In the genomic region with DNA sequence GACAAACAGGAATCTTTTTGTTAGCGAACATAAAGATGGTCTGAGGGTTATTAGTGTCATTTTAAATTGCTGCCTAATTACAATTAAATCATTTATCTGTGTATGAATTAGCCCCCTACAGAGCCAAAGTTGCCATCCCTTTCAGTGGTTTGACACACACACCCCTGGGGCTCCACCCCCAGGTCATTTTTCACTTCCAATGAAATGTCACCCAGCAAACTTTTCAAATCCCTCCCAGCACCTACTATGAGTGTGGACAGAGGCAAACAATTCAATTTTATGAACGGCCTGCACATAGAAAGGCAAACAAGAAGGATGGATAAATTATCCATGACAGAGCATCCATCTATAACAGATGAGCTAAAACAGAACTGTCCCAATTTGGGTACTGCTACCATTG, we compare ENCODE assay signal across 13 cellular contexts. TPM values are rescaled to one million over a fixed set of nuclear protein-coding genes. Genes with fewer than 3 reads are reported as not detected.
A peak's percentile ranks its signal among the peaks of the same experiment; 100 is the strongest.
DNase-seq lines count a peak whose midpoint lies in the region; ATAC-seq, FAIRE-seq and TF ChIP-seq lines count a peak whose summit lies in the region.
"Had no signal": no experiment of that assay in that cellular context is flagged by ENCODE, and none has a peak within 500 bp of the region (broad histone marks: within the 10 kb centered on the region; RNA-seq: fewer than 3 reads in every experiment).

No MANE protein-coding gene starts in this region.

- DNase-seq in HepG2 (ENCODE audit: low spot score) = no peak
- DNase-seq in right lobe of liver = no peak
- DNase-seq in WTC11 (ENCODE audit: low spot score) = no peak
- DNase-seq in aorta = no peak
- DNase-seq in SIG-M5 (lab: John Stamatoyannopoulos, UW) = no peak
- DNase-seq in activated CD4-positive, alpha-beta T cell treated with anti-CD3 and anti-CD28 coated beads for 36 hours = no peak
- DNase-seq: activated CD8-positive, alpha-beta memory T cell treated with anti-CD3 and anti-CD28 coated beads, Interleukin-2, amount 50 U/mL, for 4 hours; effector memory CD8-positive, alpha-beta T cell; mucosa of descending colon; NCI-H2107; PC-9 had no signal

- CTCF ChIA-PET in HepG2 (lab: Yijun Ruan, JAX; ENCODE audit: low intra/inter-chr PET ratio, low total read pairs) (no interaction called here), WTC11 (lab: Charles Lee) (no interaction called here)
- CTCF ChIA-PET in activated CD4-positive, alpha-beta T cell treated with anti-CD3 and anti-CD28 coated beads for 36 hours (lab: Charles Lee) = interaction anchor here (0.6 kb wide), 1 partner anchor 13 kb away, joined by 3 read pairs; no protein-coding TSS in a partner anchor

- POLR2A ChIA-PET in HepG2 (lab: Yijun Ruan, JAX) = no interaction called here
- POLR2A ChIA-PET in WTC11 (lab: Charles Lee) = interaction anchor here (0.9 to 3.2 kb wide), 2 partner anchors 20 to 69 kb away, joined by 3 to 25 read pairs; no protein-coding TSS in a partner anchor
- POLR2A ChIA-PET in activated CD4-positive, alpha-beta T cell treated with anti-CD3 and anti-CD28 coated beads for 36 hours (lab: Charles Lee) = no interaction called here

- H3K4me3 ChIP-seq in HepG2 (replicated peaks in 1 of 3; ENCODE audit: insufficient read depth in 1 of 3, low read depth in 2 of 3, low read length in 3 of 3) (peak overlapping the region in 1 of 3 experiments; percentile 99; a peak in 1 of 6 replicates), right lobe of liver (no peak overlapping the region), iPS-20b (ENCODE audit: low read length) (peak overlapping the region; percentile 93), aorta (ENCODE audit: low read length in 2 of 2) (peak overlapping the region; percentile 95 to 96)
- H3K4me3 ChIP-seq: mucosa of descending colon, PC-9 had no signal

- no peak overlapping the region for H3K27ac ChIP-seq in HepG2 (ENCODE audit: extremely low read length, insufficient read depth, low read length)
- H3K27ac ChIP-seq in right lobe of liver = no peak overlapping the region
- no peak overlapping the region for H3K27ac ChIP-seq in iPS-20b (ENCODE audit: low read length)
- peak overlapping the region; percentile 61 to 82 for H3K27ac ChIP-seq in aorta (ENCODE audit: low read depth in 1 of 2, low read length in 2 of 2)
- H3K27ac ChIP-seq: PC-9 had no signal

- H3K9me3 Mint-ChIP-seq in WTC11 = no peaks in the 10 kb centered on the region
- H3K9me3 Mint-ChIP-seq in activated CD4-positive, alpha-beta T cell treated with anti-CD3 and anti-CD28 coated beads for 36 hours (ENCODE audit: low read depth) = no peaks in the 10 kb centered on the region
- H3K9me3 Mint-ChIP-seq: effector memory CD8-positive, alpha-beta T cell had no signal

- no peak overlapping the region for H2AFZ ChIP-seq in HepG2 (ENCODE audit: low read length)
- H2AFZ ChIP-seq: PC-9 had no signal

- TF ChIP-seq CTCF in HepG2 (CRISPR knock-in tag; IDR thresholded peaks at IDR 0.05) = no peak
- TF ChIP-seq CTCF in right lobe of liver (IDR thresholded peaks at IDR 0.05) = no peak
- no peak for TF ChIP-seq CTCF in WTC11 (IDR thresholded peaks at IDR 0.05)

- H3K4me1 ChIP-seq in HepG2 (ENCODE audit: insufficient read depth, low read length) (peaks cover 37% of the 10 kb centered on the region), right lobe of liver (peaks cover 0 to 10% (median 0%) of the 10 kb centered on the region in 4 donors), iPS-20b (ENCODE audit: insufficient read depth, low read length) (peaks cover 22% of the 10 kb centered on the region), aorta (ENCODE audit: control insufficient read depth in 1 of 2, insufficient read depth in 2 of 2, low read length in 2 of 2) (peaks cover 0 to 3% of the 10 kb centered on the region in 2 donors)

- no peaks in the 10 kb centered on the region for H3K27me3 Mint-ChIP-seq in WTC11 (ENCODE audit: low read depth)
- H3K27me3 Mint-ChIP-seq in activated CD4-positive, alpha-beta T cell treated with anti-CD3 and anti-CD28 coated beads for 36 hours = peaks cover 30% of the 10 kb centered on the region

- 52% methylated on average over 2 of the region's 2 CpGs for WGBS in HepG2 (ENCODE audit: low lambda C conversion rate)
- WGBS in right lobe of liver (ENCODE audit: insufficient coverage, low coverage, low lambda C conversion rate, missing lambda C conversion rate) = 52% methylated on average over 2 of the region's 2 CpGs
- whole genome bisulfite sequencing in aorta, 2 donors = 3 to 6% methylated on average over 2 of the region's 2 CpGs

- intact Hi-C loops in HepG2 (cut with micrococcal nuclease; ENCODE audit: unreplicated experiment) (no loop called here), right lobe of liver (cut with DNase I) (no loop called here), aorta (cut with DNase I) (loop anchor here in 1 of 2 donors (5.0 kb wide), 1 partner anchor 119 kb away; no protein-coding TSS in a partner anchor)
- intact Hi-C loops in activated CD4-positive, alpha-beta T cell treated with anti-CD3 and anti-CD28 coated beads for 36 hours (cut with DNase I, micrococcal nuclease) = no loop called here

- TF ChIP-seq POLR2A in HepG2 (IDR thresholded peaks at IDR 0.05; ENCODE audit: insufficient read depth in 1 of 2, low read depth in 2 of 2, low read length in 2 of 2) = no peak
- TF ChIP-seq POLR2A in right lobe of liver (IDR thresholded peaks at IDR 0.05) = no peak

- peaks cover 22% of the 10 kb centered on the region for H4K20me1 ChIP-seq in HepG2 (ENCODE audit: insufficient read depth, low read length)

- in situ Hi-C loops in HepG2 (cut with HindIII; ENCODE audit: extremely low pct_ligation_motif_present, low pct_unique_long_range_greater_than_20kb) = no loop called here

- TF ChIP-seq EP300 in HepG2 (IDR thresholded peaks at IDR 0.05; ENCODE audit: low read depth in 2 of 2, low read length in 2 of 2) (no peak), HepG2 (CRISPR knock-in tag; IDR thresholded peaks at IDR 0.05; ENCODE audit: borderline replicate concordance) (no peak)

- H3K4me2 ChIP-seq in HepG2 (ENCODE audit: low read depth, low read length) = peak overlapping the region; percentile 93
- H3K4me2 ChIP-seq: PC-9 had no signal

- H3K9me3 ChIP-seq in HepG2 (ENCODE audit: low read length) (no peaks in the 10 kb centered on the region), right lobe of liver (no peaks in the 10 kb centered on the region), iPS-20b (ENCODE audit: insufficient read depth, low read depth, low read length) (no peaks in the 10 kb centered on the region), aorta (ENCODE audit: control insufficient read depth, low read length) (no peaks in the 10 kb centered on the region)
- H3K9me3 ChIP-seq: mucosa of descending colon had no signal

- no TSS peak for BruUV-seq in HepG2 (replicated peaks; lab: Mats Ljungman, UMichigan)

- peaks cover 36% of the 10 kb centered on the region for H3K4me1 Mint-ChIP-seq in WTC11
- H3K4me1 Mint-ChIP-seq in activated CD4-positive, alpha-beta T cell treated with anti-CD3 and anti-CD28 coated beads for 36 hours = peaks cover 4% of the 10 kb centered on the region

- no peak for ATAC-seq in HepG2
- ATAC-seq in right lobe of liver = no peak
- ATAC-seq in WTC11 = no peak
- ATAC-seq in aorta (ENCODE audit: low FRiP score) = no peak
- no peak for ATAC-seq in HG03521 (IDR thresholded peaks at IDR 0.05; ENCODE audit: unreplicated experiment)
- ATAC-seq in activated CD4-positive, alpha-beta T cell treated with anti-CD3 and anti-CD28 coated beads for 36 hours = no peak
- ATAC-seq: effector memory CD8-positive, alpha-beta T cell; mucosa of descending colon had no signal

- FAIRE-seq in HepG2 (lab: Jason Lieb, UNC) = no peak

- H3K27me3 ChIP-seq in HepG2 (ENCODE audit: control insufficient read depth in 1 of 2, insufficient read depth in 2 of 2, low read length in 2 of 2) = no peaks in the 10 kb centered on the region
- H3K27me3 ChIP-seq in right lobe of liver = no peaks in the 10 kb centered on the region
- no peaks in the 10 kb centered on the region for H3K27me3 ChIP-seq in iPS-20b (ENCODE audit: insufficient read depth, low read length)
- H3K27me3 ChIP-seq in aorta (ENCODE audit: control insufficient read depth in 1 of 2, insufficient read depth in 2 of 2, low read length in 1 of 2) = no peaks in the 10 kb centered on the region

- H3K9ac ChIP-seq in HepG2 (ENCODE audit: insufficient read depth, low read depth, low read length) (peak overlapping the region; percentile 95; the same call in 1 of the 2 replicates), iPS-20b (ENCODE audit: low read depth, low read length) (peak overlapping the region; percentile 96; the same call in 1 of the 2 replicates)

- H3K27ac Mint-ChIP-seq in WTC11 = no peak overlapping the region
- H3K27ac Mint-ChIP-seq in activated CD4-positive, alpha-beta T cell treated with anti-CD3 and anti-CD28 coated beads for 36 hours = no peak overlapping the region
- H3K27ac Mint-ChIP-seq: effector memory CD8-positive, alpha-beta T cell had no signal

- peak overlapping the region; percentile 98 for H3K4me3 Mint-ChIP-seq in WTC11
- H3K4me3 Mint-ChIP-seq in activated CD4-positive, alpha-beta T cell treated with anti-CD3 and anti-CD28 coated beads for 36 hours = no peak overlapping the region

- peaks cover 68% of the 10 kb centered on the region for H3K79me2 ChIP-seq in HepG2 (ENCODE audit: insufficient read depth, low read length)

- TF ChIP-seq RAD21 in HepG2 (CRISPR knock-in tag; IDR thresholded peaks at IDR 0.05) = no peak

- H3K36me3 ChIP-seq in HepG2 (replicated peaks in 1 of 2; ENCODE audit: control insufficient read depth in 1 of 2, insufficient read depth in 2 of 2, low read length in 2 of 2) (peaks cover 0 to 1% of the 10 kb centered on the region in 2 experiments; a peak in 2 of 5 replicates), right lobe of liver (no peaks in the 10 kb centered on the region), iPS-20b (ENCODE audit: insufficient read depth, low read depth, low read length) (peaks cover 2% of the 10 kb centered on the region; the same call in 1 of the 2 replicates), aorta (ENCODE audit: control insufficient read depth in 1 of 2, insufficient read depth in 2 of 2, low read length in 1 of 2) (no peaks in the 10 kb centered on the region)

- peaks cover 2% of the 10 kb centered on the region; the same call in 1 of the 2 replicates for H3K36me3 Mint-ChIP-seq in WTC11
- no peaks in the 10 kb centered on the region for H3K36me3 Mint-ChIP-seq in activated CD4-positive, alpha-beta T cell treated with anti-CD3 and anti-CD28 coated beads for 36 hours (ENCODE audit: low read depth)

RNA-seq across cellular contexts. Expression of a gene that starts 2.4 kb away (rescaled TPM):
- total RNA-seq in HepG2 (2016; rRNA removed; fragmentation: Illumina TruSeq; extraction: Trizol) = 68.6 and 122 TPM in 2 replicates
- 7.0 and 7.2 TPM in 2 replicates for total RNA-seq in HepG2 (2016; cell fraction: cytosol; rRNA removed; fragmentation: Illumina TruSeq; extraction: Trizol; ENCODE audit: low read depth)
- total RNA-seq in HepG2 (2016; cell fraction: insoluble cytoplasmic fraction; rRNA removed; fragmentation: Illumina TruSeq; extraction: Trizol) = 66.9 and 98.1 TPM in 2 replicates
- 17.3 and 21.2 TPM in 2 replicates for total RNA-seq in HepG2 (2016; cell fraction: membrane; rRNA removed; fragmentation: Illumina TruSeq; extraction: Trizol)
- 84.1 and 90.0 TPM in 2 replicates for total RNA-seq in HepG2 (2016; cell fraction: nucleus; rRNA removed; fragmentation: Illumina TruSeq; extraction: Trizol)
- 43.4 and 44.1 TPM in 2 replicates for polyA plus RNA-seq in HepG2 (2011; rRNA removed)
- 31.4 and 44.1 TPM in 2 replicates for polyA plus RNA-seq in HepG2 (2011; cell fraction: cytosol; rRNA removed)
- 74.1 and 125 TPM in 2 replicates for polyA plus RNA-seq in HepG2 (2011; cell fraction: nucleus; rRNA removed)
- polyA plus RNA-seq in HepG2 (2012) = 35.7 and 50.5 TPM in 2 replicates
- 1.5 and 1.7 TPM in 2 replicates for polyA plus RNA-seq in HepG2 (2016; cell fraction: cytosol; fragmentation: Illumina TruSeq; extraction: Trizol; ENCODE audit: low read depth)
- polyA plus RNA-seq in HepG2 (2016; cell fraction: insoluble cytoplasmic fraction; fragmentation: Illumina TruSeq; extraction: Trizol; ENCODE audit: low read depth) = 46.3 and 57.7 TPM in 2 replicates
- polyA plus RNA-seq in HepG2 (2016; cell fraction: membrane; fragmentation: Illumina TruSeq; extraction: Trizol; ENCODE audit: low read depth) = 3.8 and 4.4 TPM in 2 replicates
- polyA plus RNA-seq in HepG2 (2016; cell fraction: nucleus; fragmentation: Illumina TruSeq; extraction: Trizol; ENCODE audit: insufficient read depth, low read depth) = 88.3 and 89.7 TPM in 2 replicates
- 8.2 and 85.8 TPM in 2 replicates for polyA minus RNA-seq in HepG2 (2011; rRNA and poly(A)+ RNA removed; ENCODE audit: low replicate concordance)
- polyA minus RNA-seq in HepG2 (2011; cell fraction: cytosol; rRNA and poly(A)+ RNA removed) = 60.2 and 68.5 TPM in 2 replicates
- 127 and 140 TPM in 2 replicates for polyA minus RNA-seq in HepG2 (2011; cell fraction: nucleus; rRNA and poly(A)+ RNA removed)
- total RNA-seq in right lobe of liver = 10 to 100 TPM; 19.8 to 32.9 (median 24.3) TPM
- 226 to 236 TPM (median 231 TPM) in 3 replicates for total RNA-seq in WTC11 (2021)
- total RNA-seq in aorta = 1,000 to 10,000 TPM; 1,394 to 1,963 TPM
- 100 to 1,000 TPM; 205 to 244 TPM for polyA plus RNA-seq in aorta
- total RNA-seq in activated CD4-positive, alpha-beta T cell treated with anti-CD3 and anti-CD28 coated beads for 36 hours = 10 to 100 TPM; 17.0 to 21.3 TPM

Comparison
In these comparisons a context has a peak if more than half of its experiments do, and no peak if none do; other contexts are left out.
1. H3K27ac ChIP-seq: peak in aorta (2 of 2); none in HepG2 (single experiment), right lobe of liver (0 of 3) and iPS-20b (single experiment).
2. H3K4me3 ChIP-seq: peak in iPS-20b (single experiment) and aorta (2 of 2); none in right lobe of liver (0 of 3).